In genomic region chr1:95994643-95995042, GRCh38 we compare ENCODE assay signal across 18 cellular contexts.
A peak's percentile ranks its signal among the peaks of the same experiment; 100 is the strongest.
DNase-seq lines count a peak whose midpoint lies in the region; ATAC-seq and TF ChIP-seq lines count a peak whose summit lies in the region.
"Had no signal": no experiment of that assay in that cellular context is flagged by ENCODE, and none has a peak within 500 bp of the region (broad histone marks: within the 10 kb centered on the region; RNA-seq: fewer than 3 reads in every experiment).

No MANE protein-coding gene starts in this region.

- H3K27ac ChIP-seq in SK-N-SH (ENCODE audit: low read depth in 2 of 2, low read length in 1 of 2) (no peak overlapping the region), mesenchymal stem cell (ENCODE audit: low read length, poor library complexity, severe bottlenecking) (no peak overlapping the region)
- H3K27ac ChIP-seq: 22Rv1, PC-9 had no signal

- H3K9me2 ChIP-seq in SK-N-SH (no peaks in the 10 kb centered on the region), Loucy (replicated peaks; ENCODE audit: low read depth, low read length) (no peaks in the 10 kb centered on the region)

- ATAC-seq in SK-N-SH treated with all-trans-retinoic acid at 6 μM for 48 hours = no peak
- ATAC-seq: HCT116 had no signal

- H3K27me3 ChIP-seq in SK-N-SH (ENCODE audit: insufficient read depth) (no peaks in the 10 kb centered on the region), Loucy (ENCODE audit: insufficient read depth, low read length, poor library complexity, severe bottlenecking) (no peaks in the 10 kb centered on the region), mesenchymal stem cell (ENCODE audit: control insufficient read depth in 1 of 2, insufficient read depth in 1 of 2, low read length in 2 of 2) (no peaks in the 10 kb centered on the region)

- no peaks in the 10 kb centered on the region for H3K79me1 ChIP-seq in mesenchymal stem cell (replicated peaks; ENCODE audit: low read length, poor library complexity, severe bottlenecking)

- 0 out of 2 replicates have a peak overlapping the region, but pooled peaks have one; percentile 40 for H2AFZ ChIP-seq in SK-N-SH (ENCODE audit: low read depth)
- peak overlapping the region; percentile 96 for H2AFZ ChIP-seq in Loucy (ENCODE audit: low read length)
- H2AFZ ChIP-seq in mesenchymal stem cell (ENCODE audit: low read depth, low read length) = no peak overlapping the region
- H2AFZ ChIP-seq: PC-9 had no signal

- TF ChIP-seq EP300 in SK-N-SH (IDR thresholded peaks at IDR 0.05; ENCODE audit: borderline replicate concordance in 1 of 2, low read depth in 1 of 2, low read length in 1 of 2) = no peak

- no peak for DNase-seq in SK-N-SH
- peak; percentile 12 for DNase-seq in astrocyte of the spinal cord (ENCODE audit: low read depth, low spot score)
- peak; percentile 6 for DNase-seq in mesenchymal stem cell
- DNase-seq in activated CD8-positive, alpha-beta memory T cell treated with anti-CD3 and anti-CD28 coated beads, Interleukin-2, amount 50 U/mL, for 4 hours = no peak
- DNase-seq in head of caudate nucleus = no peak
- no peak for DNase-seq in DMS 273 (lab: John Stamatoyannopoulos, UW; ENCODE audit: unreplicated experiment)
- DNase-seq: C1 segment of cervical spinal cord, COR-L47, IMR-90, NCI-H1436 treated with DMSO at 0.1 percent for 48 hours, NCI-H2081 treated with DMSO at 0.1 percent for 48 hours, NCI-H526, PC-9, Right ventricle myocardium superior had no signal

- H2BK5ac ChIP-seq in mesenchymal stem cell (ENCODE audit: low read depth, low read length, poor library complexity, severe bottlenecking) = no peak overlapping the region

- H2BK12ac ChIP-seq in mesenchymal stem cell (ENCODE audit: low read length in 2 of 2) = no peak overlapping the region

- in situ Hi-C loops in astrocyte of the spinal cord (cut with HindIII; ENCODE audit: low sequenced_read_pairs) = no loop called here

- POLR2A ChIA-PET in SK-N-SH (lab: Yijun Ruan, JAX) = no interaction called here

- no peak overlapping the region for H2AK5ac ChIP-seq in mesenchymal stem cell (ENCODE audit: low read length, severe bottlenecking)

- H3K4me3 ChIP-seq in SK-N-SH (ENCODE audit: low read depth in 2 of 2, low read length in 1 of 2) (no peak overlapping the region), Loucy (ENCODE audit: low read length, poor library complexity, severe bottlenecking) (peak overlapping the region; percentile 65), astrocyte of the spinal cord (ENCODE audit: low read depth, low read length) (no peak overlapping the region), mesenchymal stem cell (ENCODE audit: insufficient read depth in 1 of 2, low read depth in 1 of 2, low read length in 2 of 2) (peak overlapping the region in 1 of 2 experiments; percentile 45)
- H3K4me3 ChIP-seq: PC-9 had no signal

- H2BK15ac ChIP-seq in mesenchymal stem cell (ENCODE audit: low read depth, poor library complexity, severe bottlenecking) = no peak overlapping the region

- H3F3A ChIP-seq in SK-N-SH (replicated peaks; ENCODE audit: insufficient read depth) = no peaks in the 10 kb centered on the region
- no peaks in the 10 kb centered on the region for H3F3A ChIP-seq in Loucy (ENCODE audit: low read depth)

- H2BK120ac ChIP-seq in mesenchymal stem cell (ENCODE audit: low read depth, low read length) = no peak overlapping the region

- H4K8ac ChIP-seq in mesenchymal stem cell (ENCODE audit: low read length) = no peak overlapping the region

- no peak overlapping the region for H3K14ac ChIP-seq in mesenchymal stem cell (ENCODE audit: low read length in 2 of 2)

- no peak overlapping the region for H3K4ac ChIP-seq in mesenchymal stem cell (ENCODE audit: low read depth in 1 of 2, low read length in 2 of 2)

- no peak overlapping the region for H3K18ac ChIP-seq in mesenchymal stem cell (ENCODE audit: low read depth in 1 of 2, low read length in 2 of 2)

- no peak overlapping the region for H4K91ac ChIP-seq in mesenchymal stem cell (ENCODE audit: low read length)

- H3K4me2 ChIP-seq in SK-N-SH = peak overlapping the region; percentile 4; the same call in 1 of the 2 replicates
- peak overlapping the region; percentile 84 for H3K4me2 ChIP-seq in Loucy (ENCODE audit: low read depth, low read length, poor library complexity, severe bottlenecking)
- H3K4me2 ChIP-seq in mesenchymal stem cell (ENCODE audit: low read length, poor library complexity, severe bottlenecking) = no peak overlapping the region
- H3K4me2 ChIP-seq: PC-9 had no signal

- intact Hi-C loops in head of caudate nucleus (cut with DNase I) = no loop called here

- CTCF ChIA-PET in SK-N-SH (lab: Yijun Ruan, JAX) = interaction anchor here (1.6 kb wide), 1 partner anchor 11 kb away, joined by 4 read pairs; no protein-coding TSS in a partner anchor

- TF ChIP-seq RAD21 in SK-N-SH (IDR thresholded peaks at IDR 0.05; ENCODE audit: low read length) = no peak

- TF ChIP-seq CTCF in SK-N-SH (IDR thresholded peaks at IDR 0.05) = no peak
- TF ChIP-seq CTCF in Loucy (conservative IDR thresholded peaks at IDR 0.05; ENCODE audit: low read length) = no peak
- TF ChIP-seq CTCF in astrocyte of the spinal cord (IDR thresholded peaks at IDR 0.05; ENCODE audit: low read depth, low read length) = no peak

- H3K79me2 ChIP-seq in SK-N-SH (ENCODE audit: insufficient read depth) (no peaks in the 10 kb centered on the region), Loucy (ENCODE audit: insufficient read depth, low read length) (no peaks in the 10 kb centered on the region)

- no peak overlapping the region for H3K9ac ChIP-seq in SK-N-SH
- H3K9ac ChIP-seq in Loucy (ENCODE audit: low read depth, low read length, poor library complexity, severe bottlenecking) = peak overlapping the region; percentile 47
- peak overlapping the region; percentile 43 for H3K9ac ChIP-seq in mesenchymal stem cell (ENCODE audit: low read length)

- WGBS in SK-N-SH (ENCODE audit: low lambda C conversion rate) = 28% methylated on average over 1 of the region's 1 CpG
- WGBS in mesenchymal stem cell = 100% methylated on average over 1 of the region's 1 CpG

- no peaks in the 10 kb centered on the region for H3K4me1 ChIP-seq in SK-N-SH (ENCODE audit: control insufficient read depth in 1 of 2, insufficient read depth in 2 of 2, low read depth in 1 of 2, low read length in 1 of 2)
- peaks cover 5% of the 10 kb centered on the region for H3K4me1 ChIP-seq in Loucy (ENCODE audit: insufficient read depth, low read length, poor library complexity, severe bottlenecking)
- no peaks in the 10 kb centered on the region for H3K4me1 ChIP-seq in mesenchymal stem cell (ENCODE audit: control insufficient read depth, insufficient read depth, low read depth, low read length)

- H3K9me3 ChIP-seq in SK-N-SH (no peaks in the 10 kb centered on the region), Loucy (ENCODE audit: insufficient read depth, low read depth, low read length) (no peaks in the 10 kb centered on the region), mesenchymal stem cell (ENCODE audit: control insufficient read depth, low read length) (no peaks in the 10 kb centered on the region)

- no peak overlapping the region for H3K23ac ChIP-seq in mesenchymal stem cell (ENCODE audit: low read length in 2 of 2)

- no peaks in the 10 kb centered on the region for H3K36me3 ChIP-seq in SK-N-SH (replicated peaks in 1 of 2; ENCODE audit: control insufficient read depth in 1 of 2, insufficient read depth in 2 of 2, low read length in 1 of 2)
- no peaks in the 10 kb centered on the region for H3K36me3 ChIP-seq in Loucy (ENCODE audit: insufficient read depth, low read length)
- H3K36me3 ChIP-seq in mesenchymal stem cell (ENCODE audit: control insufficient read depth in 1 of 2, insufficient read depth in 2 of 2, low read depth in 1 of 2, low read length in 2 of 2) = no peaks in the 10 kb centered on the region

- H4K20me1 ChIP-seq in SK-N-SH (ENCODE audit: insufficient read depth) (no peaks in the 10 kb centered on the region), Loucy (ENCODE audit: insufficient read depth, low read length, poor library complexity, severe bottlenecking) (no peaks in the 10 kb centered on the region)

TF ChIP-seq in SK-N-SH, 30 proteins besides CTCF, POLR2A, EP300 and RAD21 (continues in another document):
- TF ChIP-seq POLR2AphosphoS5 (IDR thresholded peaks at IDR 0.05; ENCODE audit: low read depth, low read length) = no peak
- no peak for TF ChIP-seq FOXM1 (IDR thresholded peaks at IDR 0.05; ENCODE audit: low read depth)
- TF ChIP-seq SIN3A (IDR thresholded peaks at IDR 0.05; ENCODE audit: borderline replicate concordance, low read depth, low read length) = no peak
- TF ChIP-seq CHD2 (IDR thresholded peaks at IDR 0.05; ENCODE audit: low read length, partially characterized antibody) = no peak
- TF ChIP-seq YY1 (IDR thresholded peaks at IDR 0.05; ENCODE audit: low read depth) = no peak
- TF ChIP-seq, protein P1, sequence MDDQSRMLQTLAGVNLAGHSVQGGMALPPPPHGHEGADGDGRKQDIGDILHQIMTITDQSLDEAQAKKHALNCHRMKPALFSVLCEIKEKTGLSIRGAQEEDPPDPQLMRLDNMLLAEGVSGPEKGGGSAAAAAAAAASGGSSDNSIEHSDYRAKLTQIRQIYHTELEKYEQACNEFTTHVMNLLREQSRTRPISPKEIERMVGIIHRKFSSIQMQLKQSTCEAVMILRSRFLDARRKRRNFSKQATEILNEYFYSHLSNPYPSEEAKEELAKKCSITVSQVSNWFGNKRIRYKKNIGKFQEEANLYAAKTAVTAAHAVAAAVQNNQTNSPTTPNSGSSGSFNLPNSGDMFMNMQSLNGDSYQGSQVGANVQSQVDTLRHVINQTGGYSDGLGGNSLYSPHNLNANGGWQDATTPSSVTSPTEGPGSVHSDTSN (IDR thresholded peaks at IDR 0.05) = no peak
- TF ChIP-seq MXI1 (IDR thresholded peaks at IDR 0.05; ENCODE audit: low read depth, low read length) = no peak
- TF ChIP-seq ELF1 (IDR thresholded peaks at IDR 0.05) = no peak

TF ChIP-seq in SK-N-SH treated with all-trans-retinoic acid at 6 μM for 48 hours, 23 proteins besides CTCF, POLR2A, EP300 and RAD21 (continues in another document):
- no peak for TF ChIP-seq ISL1 (CRISPR knock-in tag; IDR thresholded peaks at IDR 0.05)
- TF ChIP-seq ZFP30 (CRISPR knock-in tag; IDR thresholded peaks at IDR 0.05) = no peak
- TF ChIP-seq TCF4 (CRISPR knock-in tag; IDR thresholded peaks at IDR 0.05; ENCODE audit: borderline replicate concordance) = no peak
- TF ChIP-seq TOX (CRISPR knock-in tag; IDR thresholded peaks at IDR 0.05; ENCODE audit: borderline replicate concordance) = no peak
- TF ChIP-seq ZNF70 (CRISPR knock-in tag; IDR thresholded peaks at IDR 0.05) = no peak
- TF ChIP-seq ZFP3 (CRISPR knock-in tag; IDR thresholded peaks at IDR 0.05) = no peak
- TF ChIP-seq ESRRG (CRISPR knock-in tag; IDR thresholded peaks at IDR 0.05) = no peak
- TF ChIP-seq ZNF8 (CRISPR knock-in tag; IDR thresholded peaks at IDR 0.05) = no peak
- TF ChIP-seq PPARA (CRISPR knock-in tag; IDR thresholded peaks at IDR 0.05; ENCODE audit: borderline replicate concordance) = no peak
- TF ChIP-seq GLIS3 (CRISPR knock-in tag; IDR thresholded peaks at IDR 0.05) = no peak

Comparison
In these comparisons a context has a peak if more than half of its experiments do, and no peak if none do; other contexts are left out.
1. DNase-seq: peak in astrocyte of the spinal cord (single experiment) and mesenchymal stem cell (single experiment); none in SK-N-SH (single experiment), activated CD8-positive, alpha-beta memory T cell treated with anti-CD3 and anti-CD28 coated beads, Interleukin-2, amount 50 U/mL, for 4 hours (single experiment), head of caudate nucleus (0 of 42) and DMS 273 (single experiment).